ENCODE assay signal across 1 cellular context in the genomic region with DNA sequence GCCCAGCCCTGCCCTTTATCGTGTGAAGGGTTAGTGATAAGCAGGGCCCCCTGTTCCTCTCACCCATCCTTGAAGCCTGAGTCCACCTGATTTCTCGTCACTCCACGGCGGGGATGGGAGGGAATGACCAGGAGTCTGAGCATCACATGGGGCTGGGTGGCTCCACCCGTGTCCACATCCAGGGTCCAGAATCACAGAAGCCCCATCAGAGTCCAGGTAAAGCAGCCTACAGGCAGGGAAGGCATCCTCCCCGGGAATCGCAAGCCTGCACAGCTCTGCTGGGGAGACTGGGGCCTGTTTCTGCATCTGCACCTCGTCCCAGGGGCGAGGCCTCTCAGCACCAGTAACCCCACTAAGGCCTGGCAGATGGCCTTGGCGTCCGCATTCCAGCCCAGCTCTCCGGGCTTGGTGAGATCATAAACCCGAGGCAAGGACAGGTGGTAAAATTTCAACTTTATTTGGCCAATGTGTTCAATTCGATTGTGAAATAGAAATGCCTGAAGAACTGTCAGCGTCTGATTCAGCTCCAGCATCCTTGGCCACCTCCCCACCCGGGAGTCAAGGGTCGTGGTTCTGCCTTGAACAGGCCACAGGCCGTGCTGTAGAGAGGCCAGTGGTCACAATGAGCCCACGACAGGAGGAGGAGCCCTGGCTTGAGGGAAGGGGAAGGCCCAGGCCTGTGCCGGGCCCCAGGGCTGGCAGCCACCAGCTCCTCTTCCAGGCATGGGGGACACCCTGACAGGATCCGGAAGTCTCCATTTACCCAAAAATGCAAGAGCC.
TF ChIP-seq lines count a peak whose summit lies in the region.

No MANE protein-coding gene starts in this region.

TF ChIP-seq in IMR-90, 13 proteins besides CTCF, POLR2A, EP300 and RAD21:
- peak; percentile 57 for TF ChIP-seq CEBPB (IDR thresholded peaks at IDR 0.05; ENCODE audit: low read depth, low read length)
- TF ChIP-seq, protein P1, sequence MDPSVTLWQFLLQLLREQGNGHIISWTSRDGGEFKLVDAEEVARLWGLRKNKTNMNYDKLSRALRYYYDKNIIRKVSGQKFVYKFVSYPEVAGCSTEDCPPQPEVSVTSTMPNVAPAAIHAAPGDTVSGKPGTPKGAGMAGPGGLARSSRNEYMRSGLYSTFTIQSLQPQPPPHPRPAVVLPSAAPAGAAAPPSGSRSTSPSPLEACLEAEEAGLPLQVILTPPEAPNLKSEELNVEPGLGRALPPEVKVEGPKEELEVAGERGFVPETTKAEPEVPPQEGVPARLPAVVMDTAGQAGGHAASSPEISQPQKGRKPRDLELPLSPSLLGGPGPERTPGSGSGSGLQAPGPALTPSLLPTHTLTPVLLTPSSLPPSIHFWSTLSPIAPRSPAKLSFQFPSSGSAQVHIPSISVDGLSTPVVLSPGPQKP (IDR thresholded peaks at IDR 0.05; ENCODE audit: borderline replicate concordance, low read depth, low read length), result no peak
TF ChIP-seq in IMR-90: peak in this region for 1.
